In genomic region chr1:56309065-56309464, GRCh38 we compare ENCODE assay signal across 16 cellular contexts.
DNase-seq lines count a peak whose midpoint lies in the region; ATAC-seq, FAIRE-seq and TF ChIP-seq lines count a peak whose summit lies in the region.
"Had no signal": no experiment of that assay in that cellular context is flagged by ENCODE, and none has a peak within 500 bp of the region (broad histone marks: within the 10 kb centered on the region; RNA-seq: fewer than 3 reads in every experiment).

No MANE protein-coding gene starts in this region.

- TF ChIP-seq POLR2A in esophagus muscularis mucosa (IDR thresholded peaks at IDR 0.05; ENCODE audit: low read depth) (no peak), GM12892 (IDR thresholded peaks at IDR 0.05; ENCODE audit: low read depth, low read length) (no peak)

- H3K27ac ChIP-seq in esophagus muscularis mucosa (replicated peaks in 1 of 4) = no peak overlapping the region

- no peak for DNase-seq in left ventricle myocardium superior
- no peak for DNase-seq in cardiac septum (ENCODE audit: low spot score)
- DNase-seq in esophagus muscularis mucosa (ENCODE audit: extremely low spot score) = peak; percentile 60
- peak; percentile 6 for DNase-seq in fibroblast of pulmonary artery (ENCODE audit: low read depth)
- DNase-seq in activated T-cell treated with anti-CD3 and anti-CD28 coated beads, Interleukin-2, amount 50 U/mL, for 48 hours = no peak
- DNase-seq in GM12892 (ENCODE audit: insufficient read length) = no peak
- DNase-seq: C1 segment of cervical spinal cord; CD4-positive, alpha-beta memory T cell; COR-L47; DMS153; DND-41; H9 had no signal

- TF ChIP-seq EP300 in esophagus muscularis mucosa (IDR thresholded peaks at IDR 0.05) = no peak

- H3K4me1 ChIP-seq in esophagus muscularis mucosa = peaks cover 0 to 7% (median 0%) of the 10 kb centered on the region in 4 donors

- 52% methylated on average over 1 of the region's 1 CpG for WGBS in esophagus muscularis mucosa

- H3K27me3 ChIP-seq in esophagus muscularis mucosa = no peaks in the 10 kb centered on the region

- ATAC-seq in left ventricle myocardium superior = peak; percentile 17
- ATAC-seq: GM23338, HCT116 had no signal

- TF ChIP-seq CTCF in esophagus muscularis mucosa (IDR thresholded peaks at IDR 0.05) = no peak
- no peak for TF ChIP-seq CTCF in fibroblast of pulmonary artery (IDR thresholded peaks at IDR 0.05; ENCODE audit: low read length, missing control alignments)

- H3K4me3 ChIP-seq in esophagus muscularis mucosa = no peak overlapping the region
- no peak overlapping the region for H3K4me3 ChIP-seq in fibroblast of pulmonary artery (replicated peaks; ENCODE audit: low read depth, low read length)
- H3K4me3 ChIP-seq: GM23338 had no signal

- FAIRE-seq in GM12892 (lab: Jason Lieb, UNC) = no peak
- FAIRE-seq: G401.6, GM19239 had no signal

- intact Hi-C loops in left ventricle myocardium superior (cut with micrococcal nuclease) (no loop called here), cardiac septum (cut with DNase I) (no loop called here), esophagus muscularis mucosa (cut with DNase I) (no loop called here)

- H3K36me3 ChIP-seq in esophagus muscularis mucosa = no peaks in the 10 kb centered on the region

- peaks cover 0 to under 1% (median 0%) of the 10 kb centered on the region in 4 donors for H3K9me3 ChIP-seq in esophagus muscularis mucosa

Comparison
In these comparisons a context has a peak if more than half of its experiments do, and no peak if none do; other contexts are left out.
1. DNase-seq: peak in esophagus muscularis mucosa (single experiment) and fibroblast of pulmonary artery (single experiment); none in left ventricle myocardium superior (single experiment), cardiac septum (single experiment), activated T-cell treated with anti-CD3 and anti-CD28 coated beads, Interleukin-2, amount 50 U/mL, for 48 hours (0 of 2) and GM12892 (single experiment).